Comparison of ENCODE assay signal across 12 cellular contexts in genomic region chr15:75573001-75573400, GRCh38. TPM values are rescaled to one million over a fixed set of nuclear protein-coding genes. Genes with fewer than 3 reads are reported as not detected.
DNase-seq lines count a peak whose midpoint lies in the region; ATAC-seq and TF ChIP-seq lines count a peak whose summit lies in the region.
"Had no signal": no experiment of that assay in that cellular context is flagged by ENCODE, and none has a peak within 500 bp of the region (broad histone marks: within the 10 kb centered on the region; RNA-seq: fewer than 3 reads in every experiment).

No MANE protein-coding gene starts in this region.

- no peaks in the 10 kb centered on the region for H3K4me1 ChIP-seq in trophoblast cell (ENCODE audit: control insufficient read depth in 1 of 2, insufficient read depth in 2 of 2, low read length in 2 of 2)
- peaks cover 11 to 33% of the 10 kb centered on the region in 2 donors for H3K4me1 ChIP-seq in gastrocnemius medialis
- H3K4me1 ChIP-seq in vagina, result peaks cover 38% of the 10 kb centered on the region

- no peak overlapping the region for H4K91ac ChIP-seq in trophoblast cell (ENCODE audit: low read depth, low read length)

- peaks cover 4% of the 10 kb centered on the region for H3K36me3 Mint-ChIP-seq in endothelial cell (ENCODE audit: low read depth, unreplicated experiment)
- H3K36me3 Mint-ChIP-seq: T-cell had no signal

- H3K9me3 ChIP-seq in trophoblast cell (ENCODE audit: insufficient read depth, low read depth, low read length) (no peaks in the 10 kb centered on the region), gastrocnemius medialis (no peaks in the 10 kb centered on the region), vagina (no peaks in the 10 kb centered on the region)

- H3K27me3 Mint-ChIP-seq in endothelial cell (ENCODE audit: unreplicated experiment), result peaks cover 2% of the 10 kb centered on the region
- H3K27me3 Mint-ChIP-seq: T-cell had no signal

- no peak overlapping the region for H2BK12ac ChIP-seq in trophoblast cell (ENCODE audit: low read length)

- H4K12ac ChIP-seq in trophoblast cell (ENCODE audit: low read depth, low read length), result no peak overlapping the region

- peak overlapping the region; percentile 15 for H3K27ac Mint-ChIP-seq in endothelial cell (ENCODE audit: unreplicated experiment)

- H3K4ac ChIP-seq in trophoblast cell (ENCODE audit: low read depth, low read length), result no peak overlapping the region

- no peaks in the 10 kb centered on the region for H3K27me3 ChIP-seq in trophoblast cell (ENCODE audit: insufficient read depth, low read length)
- H3K27me3 ChIP-seq in gastrocnemius medialis, result no peaks in the 10 kb centered on the region
- no peaks in the 10 kb centered on the region for H3K27me3 ChIP-seq in vagina

- no CpG with 5 or more reads among the region's 3 CpGs for WGBS in trophoblast cell (ENCODE audit: extremely low coverage, insufficient coverage, insufficient read length)

- no peak overlapping the region for H3K9ac ChIP-seq in trophoblast cell (ENCODE audit: low read length)

- H2BK5ac ChIP-seq in trophoblast cell (ENCODE audit: low read depth, low read length, poor library complexity), result no peak overlapping the region

- peaks cover 6% of the 10 kb centered on the region for H3K79me2 ChIP-seq in trophoblast cell (ENCODE audit: control insufficient read depth, insufficient read depth, low read length, poor library complexity)

- H3K9me3 Mint-ChIP-seq in endothelial cell (ENCODE audit: unreplicated experiment), result no peaks in the 10 kb centered on the region
- H3K9me3 Mint-ChIP-seq: T-cell had no signal

- in situ Hi-C loops in gastrocnemius medialis (cut with MboI; ENCODE audit: low sequenced_read_pairs in 4 of 4), result no loop called here

- H4K8ac ChIP-seq in trophoblast cell (ENCODE audit: low read depth, low read length), result no peak overlapping the region

- H2AK5ac ChIP-seq in trophoblast cell (ENCODE audit: low read length), result no peak overlapping the region

- H3K36me3 ChIP-seq in trophoblast cell (ENCODE audit: control insufficient read depth in 1 of 2, insufficient read depth in 2 of 2, low read length in 2 of 2) (peaks cover 0 to 4% of the 10 kb centered on the region in 2 experiments), gastrocnemius medialis (no peaks in the 10 kb centered on the region), vagina (no peaks in the 10 kb centered on the region)

- H3K4me3 Mint-ChIP-seq in endothelial cell (ENCODE audit: unreplicated experiment), result no peak overlapping the region
- H3K4me3 Mint-ChIP-seq: T-cell had no signal

- H3K14ac ChIP-seq in trophoblast cell (ENCODE audit: low read length), result no peak overlapping the region

- H3K27ac ChIP-seq in trophoblast cell (ENCODE audit: low read depth, low read length) (no peak overlapping the region), gastrocnemius medialis (no peak overlapping the region), vagina (no peak overlapping the region)

- H3K4me3 ChIP-seq in trophoblast cell (ENCODE audit: low read depth, low read length) (no peak overlapping the region), gastrocnemius medialis (no peak overlapping the region), vagina (no peak overlapping the region)

- H3K79me1 ChIP-seq in trophoblast cell (ENCODE audit: low read length), result peaks cover 1% of the 10 kb centered on the region

- DNase-seq in GF-D8 (lab: John Stamatoyannopoulos, UW) (peak; percentile 69), NOMO-1 treated with dmso at 0.1 percent for 144 hours (lab: John Stamatoyannopoulos, UW; ENCODE audit: unreplicated experiment) (peak; percentile 8), endothelial cell (ENCODE audit: low spot score) (no peak), trophoblast cell (peak; percentile 11 to 56), gastrocnemius medialis (no peak), vagina (ENCODE audit: extremely low spot score in 2 of 2) (no peak)
- DNase-seq: DMS153, NCI-H1048, NCI-H69, T-cell had no signal

- H3K23ac ChIP-seq in trophoblast cell (ENCODE audit: low read length), result no peak overlapping the region

- H3K18ac ChIP-seq in trophoblast cell (ENCODE audit: low read length), result no peak overlapping the region

- no peak for TF ChIP-seq POLR2A in gastrocnemius medialis (IDR thresholded peaks at IDR 0.05)
- TF ChIP-seq POLR2A in vagina (IDR thresholded peaks at IDR 0.05), result no peak

- TF ChIP-seq CTCF in endothelial cell (IDR thresholded peaks at IDR 0.05; ENCODE audit: unreplicated experiment), result no peak
- TF ChIP-seq CTCF in gastrocnemius medialis (IDR thresholded peaks at IDR 0.05 in 4 of 5, conservative IDR thresholded peaks at IDR 0.05 in 1 of 5), result no peak
- no peak for TF ChIP-seq CTCF in vagina (IDR thresholded peaks at IDR 0.05)

- no peak overlapping the region for H3K4me2 ChIP-seq in trophoblast cell (ENCODE audit: low read length)

- intact Hi-C loops in gastrocnemius medialis (cut with DNase I; ENCODE audit: low total_unique reads), result no loop called here
- intact Hi-C loops in vagina (cut with DNase I), result loop anchor here (10.0 kb wide), 1 partner anchor 118 kb away; the partner anchor contains the start of gene SIN3A

- H3K4me1 Mint-ChIP-seq in endothelial cell (ENCODE audit: unreplicated experiment), result peaks cover 27% of the 10 kb centered on the region

- H2BK120ac ChIP-seq in trophoblast cell (ENCODE audit: insufficient read depth, low read length, poor library complexity), result no peak overlapping the region

- H2AFZ ChIP-seq in trophoblast cell (ENCODE audit: insufficient read depth, low read length, poor library complexity), result no peak overlapping the region

- ATAC-seq in gastrocnemius medialis (no peak), HG02588 (IDR thresholded peaks at IDR 0.05; ENCODE audit: unreplicated experiment) (no peak), HG02759 (IDR thresholded peaks at IDR 0.05; ENCODE audit: unreplicated experiment) (no peak)
- ATAC-seq: T-cell had no signal

RNA-seq across cellular contexts. Expression of gene PTPN9, which starts 6.1 kb away (rescaled TPM):
- total RNA-seq in endothelial cell (ENCODE audit: unreplicated experiment), result 41.9 TPM
- polyA plus RNA-seq in trophoblast cell (2013), result 14.6 and 15.5 TPM in 2 replicates
- total RNA-seq in gastrocnemius medialis, result 1 to 10 TPM; 4.8 to 7.0 (median 6.2) TPM
- total RNA-seq in vagina, result 18.2 TPM

RNA-seq across cellular contexts. Expression of gene SNUPN, which starts 52.5 kb away (rescaled TPM):
- total RNA-seq in endothelial cell (ENCODE audit: unreplicated experiment), result 16.5 TPM
- polyA plus RNA-seq in trophoblast cell (2013), result 10.5 and 10.6 TPM in 2 replicates
- total RNA-seq in gastrocnemius medialis, result 10 to 100 TPM; 14.2 to 18.3 (median 15.9) TPM
- 21.9 TPM for total RNA-seq in vagina

Comparison
In these comparisons a context has a peak if more than half of its experiments do, and no peak if none do; other contexts are left out.
1. DNase-seq: peak in GF-D8 (single experiment), NOMO-1 treated with dmso at 0.1 percent for 144 hours (single experiment) and trophoblast cell (2 of 2); none in endothelial cell (single experiment), gastrocnemius medialis (0 of 2) and vagina (0 of 2).